Comparison of ENCODE assay signal across 15 cellular contexts in genomic region chr3:135100349-135100741, GRCh38.
DNase-seq lines count a peak whose midpoint lies in the region; TF ChIP-seq lines count a peak whose summit lies in the region.
"Had no signal": no experiment of that assay in that cellular context is flagged by ENCODE, and none has a peak within 500 bp of the region (broad histone marks: within the 10 kb centered on the region; RNA-seq: fewer than 3 reads in every experiment).

No MANE protein-coding gene starts in this region.

- no peak overlapping the region for H3K27ac ChIP-seq in MM.1S (ENCODE audit: low read length)
- H3K27ac ChIP-seq: BLaER1 treated with 17β-estradiol and CSF1 and Interleukin-3, amounts not matched to agents 10 nM and 100 nM; KMS-11 had no signal

- no peaks in the 10 kb centered on the region for H4K20me1 ChIP-seq in MM.1S (ENCODE audit: insufficient read depth, low read length)
- H4K20me1 ChIP-seq: BLaER1 treated with 17β-estradiol and CSF1 and Interleukin-3, amounts not matched to agents 10 nM and 100 nM had no signal

- H3F3A ChIP-seq in MM.1S (ENCODE audit: insufficient read depth, low read length): no peaks in the 10 kb centered on the region

- no peak overlapping the region for H3K9ac ChIP-seq in MM.1S (ENCODE audit: low read length)
- H3K9ac ChIP-seq: BLaER1 treated with 17β-estradiol and CSF1 and Interleukin-3, amounts not matched to agents 10 nM and 100 nM; KMS-11; SK-N-SH had no signal

- H3K4me1 ChIP-seq in MM.1S (ENCODE audit: low read length): no peaks in the 10 kb centered on the region
- H3K4me1 ChIP-seq: BLaER1 treated with 17β-estradiol and CSF1 and Interleukin-3, amounts not matched to agents 10 nM and 100 nM had no signal

- no peaks in the 10 kb centered on the region for H3K9me2 ChIP-seq in MM.1S (replicated peaks; ENCODE audit: insufficient read depth, low read length)
- H3K9me2 ChIP-seq: SK-N-SH had no signal

- no peak overlapping the region for H3K4me2 ChIP-seq in MM.1S (ENCODE audit: low read depth, low read length)
- H3K4me2 ChIP-seq: BLaER1 treated with 17β-estradiol and CSF1 and Interleukin-3, amounts not matched to agents 10 nM and 100 nM; KMS-11; SK-N-SH had no signal

- DNase-seq in NCI-H345 (lab: John Stamatoyannopoulos, UW): peak; percentile 0
- DNase-seq in NCI-H345 treated with DMSO at 0.1 percent for 48 hours (lab: John Stamatoyannopoulos, UW; ENCODE audit: unreplicated experiment): no peak
- peak; percentile 51 for DNase-seq in NCI-H146 treated with DMSO at 0.1 percent for 48 hours (lab: John Stamatoyannopoulos, UW; ENCODE audit: unreplicated experiment)
- DNase-seq in NCI-H2227 (lab: John Stamatoyannopoulos, UW; ENCODE audit: unreplicated experiment): peak; percentile 40
- peak; percentile 29 for DNase-seq in left kidney (ENCODE audit: low read depth, low spot score)
- DNase-seq in KBM-7: no peak
- DNase-seq in NCI-H446 (lab: John Stamatoyannopoulos, UW): no peak
- DNase-seq in MM.1S: no peak
- DNase-seq: CD8-positive, alpha-beta T cell; H9; SHP77 treated with DMSO at 0.1 percent for 48 hours; SK-N-SH; T-cell had no signal

- no peaks in the 10 kb centered on the region for H3K79me2 ChIP-seq in MM.1S (ENCODE audit: low read length)

- TF ChIP-seq CTCF in MM.1S (IDR thresholded peaks at IDR 0.05; ENCODE audit: low read length): no peak

- no peak overlapping the region for H3K4me3 ChIP-seq in MM.1S (ENCODE audit: low read length)
- H3K4me3 ChIP-seq: BLaER1 treated with 17β-estradiol and CSF1 and Interleukin-3, amounts not matched to agents 10 nM and 100 nM had no signal

- H2AFZ ChIP-seq in MM.1S (ENCODE audit: low read length): no peak overlapping the region

- H3K27me3 ChIP-seq in MM.1S (replicated peaks; ENCODE audit: insufficient read depth, low read length): no peaks in the 10 kb centered on the region
- H3K27me3 ChIP-seq: BLaER1 treated with 17β-estradiol and CSF1 and Interleukin-3, amounts not matched to agents 10 nM and 100 nM had no signal

- in situ Hi-C loops in KBM-7 (cut with MboI; ENCODE audit: low pct_unique_long_range_greater_than_20kb, low sequenced_read_pairs): no loop called here

- no peaks in the 10 kb centered on the region for H3K36me3 ChIP-seq in MM.1S (replicated peaks; ENCODE audit: insufficient read depth, low read length)
- H3K36me3 ChIP-seq: BLaER1 treated with 17β-estradiol and CSF1 and Interleukin-3, amounts not matched to agents 10 nM and 100 nM had no signal

- no peaks in the 10 kb centered on the region for H3K9me3 ChIP-seq in MM.1S (replicated peaks; ENCODE audit: insufficient read depth, low read length)
- H3K9me3 ChIP-seq: BLaER1 treated with 17β-estradiol and CSF1 and Interleukin-3, amounts not matched to agents 10 nM and 100 nM; SK-N-SH had no signal

Comparison
In these comparisons a context has a peak if more than half of its experiments do, and no peak if none do; other contexts are left out.
1. DNase-seq: peak in NCI-H345 (single experiment), NCI-H146 treated with DMSO at 0.1 percent for 48 hours (single experiment), NCI-H2227 (single experiment) and left kidney (single experiment); none in NCI-H345 treated with DMSO at 0.1 percent for 48 hours (single experiment), KBM-7 (single experiment), NCI-H446 (0 of 2) and MM.1S (single experiment).